8 cellular contexts compared by ENCODE assay signal in the genomic region with DNA sequence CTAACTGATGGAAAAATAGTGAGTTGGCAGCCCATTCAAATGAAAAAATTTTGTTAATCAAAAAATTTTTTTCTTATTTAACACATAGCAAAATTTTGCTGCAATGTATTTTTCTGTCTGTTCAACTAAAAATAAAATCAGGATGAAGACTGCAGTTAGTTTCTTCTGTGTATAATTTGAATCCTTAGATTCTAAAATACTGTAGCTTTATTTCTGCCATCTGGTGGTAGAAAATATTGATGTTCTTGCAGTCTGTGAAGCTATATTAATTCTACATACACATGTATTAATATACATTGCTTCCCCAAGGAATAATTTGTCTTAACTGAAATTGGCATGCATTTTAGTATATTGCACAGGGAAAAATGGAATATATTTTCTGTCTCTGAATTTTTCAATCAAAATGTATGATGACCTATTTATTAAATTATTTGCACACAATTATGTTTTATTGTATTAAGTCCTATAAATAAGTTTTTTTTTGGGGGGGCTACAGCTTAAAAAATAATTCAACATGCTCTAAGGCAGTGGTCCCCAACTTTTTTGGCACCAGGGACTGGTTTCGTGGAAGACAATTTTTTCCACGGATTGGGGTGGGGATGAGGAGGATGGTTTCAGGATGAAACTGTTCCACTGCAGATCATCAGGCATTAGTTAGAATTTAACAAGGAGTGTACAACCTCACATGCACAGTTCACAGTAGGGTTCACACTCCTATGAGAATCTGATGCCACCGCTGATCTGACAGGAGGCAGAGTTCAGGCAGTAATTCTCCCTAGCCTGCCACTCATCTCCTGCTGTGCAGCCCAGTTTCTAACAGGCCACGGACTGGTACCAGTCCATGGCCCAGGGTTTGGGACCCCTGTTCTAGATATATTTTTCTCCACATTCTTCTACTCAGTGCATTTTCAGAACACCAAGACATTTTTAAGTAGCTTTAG.
A peak's percentile ranks its signal among the peaks of the same experiment; 100 is the strongest.
DNase-seq lines count a peak whose midpoint lies in the region; ATAC-seq, FAIRE-seq and TF ChIP-seq lines count a peak whose summit lies in the region.

No MANE protein-coding gene starts in this region.

- no peak overlapping the region for H3K27ac ChIP-seq in astrocyte (ENCODE audit: low read depth, low read length)
- H3K27ac ChIP-seq in lower lobe of right lung, result no peak overlapping the region
- H3K27ac ChIP-seq in neuronal stem cell (replicated peaks; ENCODE audit: low read length), result no peak overlapping the region

- no peak overlapping the region for H3K18ac ChIP-seq in neuronal stem cell (ENCODE audit: low read length)

- in situ Hi-C loops in Caki2 (cut with HindIII; ENCODE audit: low pct_unique_long_range_greater_than_20kb, low sequenced_read_pairs), result no loop called here

- POLR2A ChIA-PET in activated CD4-positive, alpha-beta memory T cell treated with anti-CD3 and anti-CD28 coated beads, Interleukin-2, amount 10 ng/mL, durations not matched to agents 7 days and 5 days (lab: Charles Lee), result no interaction called here

- no peaks in the 10 kb centered on the region for H4K20me1 ChIP-seq in astrocyte (ENCODE audit: insufficient read depth, low read length)

- H3K4me2 ChIP-seq in astrocyte (ENCODE audit: low read length) (no peak overlapping the region), neuronal stem cell (ENCODE audit: insufficient read depth, low read length, poor library complexity, severe bottlenecking) (no peak overlapping the region)

- CTCF ChIA-PET in activated CD4-positive, alpha-beta memory T cell treated with anti-CD3 and anti-CD28 coated beads, Interleukin-2, amount 10 ng/mL, durations not matched to agents 7 days and 5 days (lab: Charles Lee), result no interaction called here

- H3K36me3 ChIP-seq in astrocyte (ENCODE audit: insufficient read depth, low read length) (no peaks in the 10 kb centered on the region), lower lobe of right lung (no peaks in the 10 kb centered on the region), neuronal stem cell (replicated peaks in 1 of 2; ENCODE audit: control insufficient read depth in 2 of 2, insufficient read depth in 2 of 2, low read length in 2 of 2) (no peaks in the 10 kb centered on the region)

- no peaks in the 10 kb centered on the region for H3K36me3 Mint-ChIP-seq in astrocyte (ENCODE audit: low read depth, unreplicated experiment)
- H3K36me3 Mint-ChIP-seq in activated CD4-positive, alpha-beta memory T cell treated with anti-CD3 and anti-CD28 coated beads, Interleukin-2, amount 10 ng/mL, durations not matched to agents 7 days and 5 days (ENCODE audit: low read depth), result no peaks in the 10 kb centered on the region

- no peaks in the 10 kb centered on the region for H3K27me3 ChIP-seq in astrocyte (ENCODE audit: insufficient read depth, low read length)
- H3K27me3 ChIP-seq in lower lobe of right lung (ENCODE audit: low read depth), result no peaks in the 10 kb centered on the region
- no peaks in the 10 kb centered on the region for H3K27me3 ChIP-seq in neuronal stem cell (ENCODE audit: control insufficient read depth in 3 of 3, insufficient read depth in 3 of 3, low read depth in 1 of 3, low read length in 3 of 3)

- no peaks in the 10 kb centered on the region for H3K79me1 ChIP-seq in neuronal stem cell (ENCODE audit: low read depth, low read length)

- peak; percentile 62 for FAIRE-seq in astrocyte (lab: Jason Lieb, UNC)

- no peak overlapping the region for H3K4me3 Mint-ChIP-seq in astrocyte (ENCODE audit: unreplicated experiment)
- no peak overlapping the region for H3K4me3 Mint-ChIP-seq in activated CD4-positive, alpha-beta memory T cell treated with anti-CD3 and anti-CD28 coated beads, Interleukin-2, amount 10 ng/mL, durations not matched to agents 7 days and 5 days

- H3K79me2 ChIP-seq in astrocyte (ENCODE audit: insufficient read depth, low read length), result no peaks in the 10 kb centered on the region

- intact Hi-C loops in lower lobe of right lung (cut with DNase I), result no loop called here

- no peak overlapping the region for H3K23ac ChIP-seq in neuronal stem cell (ENCODE audit: low read depth, low read length, poor library complexity)

- H3K9ac ChIP-seq in astrocyte (ENCODE audit: low read length) (no peak overlapping the region), neuronal stem cell (ENCODE audit: low read depth, low read length, poor library complexity) (no peak overlapping the region)

- H2BK5ac ChIP-seq in neuronal stem cell (ENCODE audit: low read length), result no peak overlapping the region

- no peak overlapping the region for H2BK120ac ChIP-seq in neuronal stem cell (ENCODE audit: low read depth, low read length)

- WGBS in neuronal stem cell (ENCODE audit: extremely low coverage in 2 of 2, insufficient read length in 2 of 2, insufficient replicate concordance in 1 of 2), 2 donors, result no CpG with 5 or more reads among the region's 4 CpGs

- no peak overlapping the region for H3K4ac ChIP-seq in neuronal stem cell (ENCODE audit: low read length)

- no peaks in the 10 kb centered on the region for H3K27me3 Mint-ChIP-seq in astrocyte (ENCODE audit: low read depth, unreplicated experiment)
- H3K27me3 Mint-ChIP-seq in activated CD4-positive, alpha-beta memory T cell treated with anti-CD3 and anti-CD28 coated beads, Interleukin-2, amount 10 ng/mL, durations not matched to agents 7 days and 5 days, result no peaks in the 10 kb centered on the region

- H3K4me3 ChIP-seq in astrocyte (ENCODE audit: insufficient read depth, low read depth, low read length) (no peak overlapping the region), lower lobe of right lung (no peak overlapping the region), neuronal stem cell (ENCODE audit: low read length in 2 of 2) (no peak overlapping the region)

- no peaks in the 10 kb centered on the region for H3K4me1 Mint-ChIP-seq in astrocyte (ENCODE audit: low read depth, unreplicated experiment)
- no peaks in the 10 kb centered on the region for H3K4me1 Mint-ChIP-seq in activated CD4-positive, alpha-beta memory T cell treated with anti-CD3 and anti-CD28 coated beads, Interleukin-2, amount 10 ng/mL, durations not matched to agents 7 days and 5 days

- H2AK5ac ChIP-seq in neuronal stem cell (ENCODE audit: low read depth, low read length), result no peak overlapping the region

- H4K91ac ChIP-seq in neuronal stem cell (ENCODE audit: low read depth, low read length, poor library complexity), result no peak overlapping the region

- TF ChIP-seq CTCF in astrocyte (IDR thresholded peaks at IDR 0.05; ENCODE audit: insufficient read depth, low read depth, low read length) (peak; percentile 40), lower lobe of right lung (IDR thresholded peaks at IDR 0.05) (peak; percentile 44)

- no peak overlapping the region for H2BK12ac ChIP-seq in neuronal stem cell (ENCODE audit: low read length)

- peak; percentile 6 for DNase-seq in Caki2 (ENCODE audit: low read depth)
- peak; percentile 36 for DNase-seq in LoVo (ENCODE audit: low spot score)
- DNase-seq in astrocyte (ENCODE audit: low read depth), result no peak
- DNase-seq in lower lobe of right lung, result no peak
- DNase-seq in stimulated activated CD4-positive, alpha-beta T cell treated with anti-CD3 and anti-CD28 coated beads, Interleukin-4, amount 100 ng/mL, for 24 hours, result no peak
- no peak for DNase-seq in activated CD4-positive, alpha-beta memory T cell treated with anti-CD3 and anti-CD28 coated beads, Interleukin-2, amount 10 ng/mL, durations not matched to agents 7 days and 5 days
- no peak for DNase-seq in DMS79 treated with DMSO at 0.1 percent for 48 hours (lab: John Stamatoyannopoulos, UW)
- no peak for DNase-seq in neuronal stem cell (ENCODE audit: low spot score)

- no peak overlapping the region for H3K14ac ChIP-seq in neuronal stem cell (ENCODE audit: low read length)

- H2AFZ ChIP-seq in astrocyte (ENCODE audit: low read depth, low read length), result no peak overlapping the region
- no peak overlapping the region for H2AFZ ChIP-seq in neuronal stem cell (ENCODE audit: low read length)

- H3K9me3 ChIP-seq in astrocyte (ENCODE audit: insufficient read depth, low read depth, low read length) (no peaks in the 10 kb centered on the region), lower lobe of right lung (no peaks in the 10 kb centered on the region), neuronal stem cell (replicated peaks in 1 of 2; ENCODE audit: control insufficient read depth in 2 of 2, insufficient read depth in 1 of 2, low read depth in 1 of 2, low read length in 2 of 2) (peaks cover 0 to 5% of the 10 kb centered on the region in 2 donors)

- H2BK15ac ChIP-seq in neuronal stem cell (ENCODE audit: low read length), result no peak overlapping the region

- no peaks in the 10 kb centered on the region for H3K4me1 ChIP-seq in astrocyte (ENCODE audit: insufficient read depth, low read length)
- no peaks in the 10 kb centered on the region for H3K4me1 ChIP-seq in lower lobe of right lung
- H3K4me1 ChIP-seq in neuronal stem cell (ENCODE audit: control insufficient read depth in 2 of 2, insufficient read depth in 1 of 2, low read depth in 1 of 2, low read length in 2 of 2), result no peaks in the 10 kb centered on the region

- no peak for ATAC-seq in lower lobe of right lung

- H4K8ac ChIP-seq in neuronal stem cell (ENCODE audit: low read depth, low read length), result no peak overlapping the region

- no peaks in the 10 kb centered on the region for H3K9me3 Mint-ChIP-seq in astrocyte (ENCODE audit: unreplicated experiment)
- H3K9me3 Mint-ChIP-seq in activated CD4-positive, alpha-beta memory T cell treated with anti-CD3 and anti-CD28 coated beads, Interleukin-2, amount 10 ng/mL, durations not matched to agents 7 days and 5 days, result peaks cover 6% of the 10 kb centered on the region

- no peak overlapping the region for H3K27ac Mint-ChIP-seq in astrocyte (ENCODE audit: unreplicated experiment)
- no peak overlapping the region for H3K27ac Mint-ChIP-seq in activated CD4-positive, alpha-beta memory T cell treated with anti-CD3 and anti-CD28 coated beads, Interleukin-2, amount 10 ng/mL, durations not matched to agents 7 days and 5 days

Comparison
In these comparisons a context has a peak if more than half of its experiments do, and no peak if none do; other contexts are left out.
1. DNase-seq: peak in Caki2 (single experiment) and LoVo (single experiment); none in astrocyte (single experiment), lower lobe of right lung (single experiment), stimulated activated CD4-positive, alpha-beta T cell treated with anti-CD3 and anti-CD28 coated beads, Interleukin-4, amount 100 ng/mL, for 24 hours (single experiment), activated CD4-positive, alpha-beta memory T cell treated with anti-CD3 and anti-CD28 coated beads, Interleukin-2, amount 10 ng/mL, durations not matched to agents 7 days and 5 days (single experiment), DMS79 treated with DMSO at 0.1 percent for 48 hours (single experiment) and neuronal stem cell (single experiment).